In genomic region chr10:35377050-35377723, GRCh38 we compare ENCODE assay signal across 16 cellular contexts.
"Had no signal": no experiment of that assay in that cellular context is flagged by ENCODE, and none has a peak within 500 bp of the region (broad histone marks: within the 10 kb centered on the region; RNA-seq: fewer than 3 reads in every experiment).

No MANE protein-coding gene starts in this region.

- H3K36me3 Mint-ChIP-seq: activated naive CD4-positive, alpha-beta T cell treated with anti-CD3 and anti-CD28 coated beads, Interleukin-2, amount 10 ng/mL, durations not matched to agents 7 days and 5 days; natural killer cell; WTC11 had no signal

- ATAC-seq: effector memory CD8-positive, alpha-beta T cell; foreskin keratinocyte; left lobe of liver; right cardiac atrium; SK-N-SH treated with all-trans-retinoic acid at 6 μM for 48 hours; stimulated activated naive B cell treated with anti-CD40 and anti-IgM and Interleukin-4, amounts not matched to agents 10 μg/mL and 1 μg/mL and 100 μg/mL, for 72 hours; WTC11 had no signal

- H3K9me3 Mint-ChIP-seq: activated naive CD4-positive, alpha-beta T cell treated with anti-CD3 and anti-CD28 coated beads, Interleukin-2, amount 10 ng/mL, durations not matched to agents 7 days and 5 days; central memory CD8-positive, alpha-beta T cell; effector memory CD8-positive, alpha-beta T cell; natural killer cell; stimulated activated naive B cell treated with anti-CD40 and anti-IgM and Interleukin-4, amounts not matched to agents 10 μg/mL and 1 μg/mL and 100 μg/mL, for 72 hours had no signal

- H3K27me3 Mint-ChIP-seq: activated naive CD4-positive, alpha-beta T cell treated with anti-CD3 and anti-CD28 coated beads, Interleukin-2, amount 10 ng/mL, durations not matched to agents 7 days and 5 days; central memory CD8-positive, alpha-beta T cell; effector memory CD8-positive, alpha-beta T cell; stimulated activated naive B cell treated with anti-CD40 and anti-IgM and Interleukin-4, amounts not matched to agents 10 μg/mL and 1 μg/mL and 100 μg/mL, for 72 hours had no signal

- H3K27me3 ChIP-seq: adrenal gland, esophagus squamous epithelium, foreskin keratinocyte, upper lobe of left lung had no signal

- H3K27ac ChIP-seq: adrenal gland, foreskin keratinocyte had no signal

- DNase-seq: activated naive CD4-positive, alpha-beta T cell treated with anti-CD3 and anti-CD28 coated beads, Interleukin-2, amount 10 ng/mL, durations not matched to agents 7 days and 5 days; adrenal gland; effector memory CD8-positive, alpha-beta T cell; esophagus squamous epithelium; foreskin keratinocyte; head of caudate nucleus; mammary epithelial cell; natural killer cell; nucleus accumbens; right cardiac atrium; stimulated activated naive B cell treated with anti-CD40 and anti-IgM and Interleukin-4, amounts not matched to agents 10 μg/mL and 1 μg/mL and 100 μg/mL, for 72 hours; upper lobe of left lung had no signal

- H3K4me3 Mint-ChIP-seq: activated naive CD4-positive, alpha-beta T cell treated with anti-CD3 and anti-CD28 coated beads, Interleukin-2, amount 10 ng/mL, durations not matched to agents 7 days and 5 days; central memory CD8-positive, alpha-beta T cell; stimulated activated naive B cell treated with anti-CD40 and anti-IgM and Interleukin-4, amounts not matched to agents 10 μg/mL and 1 μg/mL and 100 μg/mL, for 72 hours; WTC11 had no signal

- H3K9me3 ChIP-seq: adrenal gland, esophagus squamous epithelium, upper lobe of left lung had no signal

- H3K27ac Mint-ChIP-seq: activated naive CD4-positive, alpha-beta T cell treated with anti-CD3 and anti-CD28 coated beads, Interleukin-2, amount 10 ng/mL, durations not matched to agents 7 days and 5 days; stimulated activated naive B cell treated with anti-CD40 and anti-IgM and Interleukin-4, amounts not matched to agents 10 μg/mL and 1 μg/mL and 100 μg/mL, for 72 hours; WTC11 had no signal
